In genomic region chr3:115156255-115156654, GRCh38 we compare ENCODE assay signal across 1 cellular context.
TF ChIP-seq lines count a peak whose summit lies in the region.

No MANE protein-coding gene starts in this region.

TF ChIP-seq in K562, 482 proteins besides CTCF, POLR2A, EP300 and RAD21 (continued from another document and continues in another):
- 0 out of 2 replicates have a peak, but pooled peaks have one; percentile 22 for TF ChIP-seq CUX1 (CRISPR knock-in tag; IDR thresholded peaks at IDR 0.05)
- TF ChIP-seq TAF9B (IDR thresholded peaks at IDR 0.05; ENCODE audit: partially characterized antibody) = no peak
- TF ChIP-seq ZNF239 (CRISPR knock-in tag; IDR thresholded peaks at IDR 0.05) = peak; percentile 60; the same call in 1 of the 2 replicates
- TF ChIP-seq PTRF (tag; IDR thresholded peaks at IDR 0.05) = peak; percentile 86
- TF ChIP-seq GTF2A2 (tag; IDR thresholded peaks at IDR 0.05) = 0 out of 2 replicates have a peak, but pooled peaks have one; percentile 38
- no peak for TF ChIP-seq SRSF1 (IDR thresholded peaks at IDR 0.05; ENCODE audit: low read depth, low read length)
- TF ChIP-seq REST (CRISPR knock-in tag; IDR thresholded peaks at IDR 0.05; ENCODE audit: low read depth) = no peak
- no peak for TF ChIP-seq ZNF121 (CRISPR knock-in tag; conservative IDR thresholded peaks at IDR 0.05)
- no peak for TF ChIP-seq TSC22D4 (tag; IDR thresholded peaks at IDR 0.05)
- no peak for TF ChIP-seq FOXJ2 (tag; IDR thresholded peaks at IDR 0.05)
- TF ChIP-seq ZNF41 (CRISPR knock-in tag; conservative IDR thresholded peaks at IDR 0.05) = peak; percentile 76; the same call in 1 of the 2 replicates
- TF ChIP-seq MTA1 (IDR thresholded peaks at IDR 0.05; ENCODE audit: borderline replicate concordance) = no peak
- peak; percentile 89 for TF ChIP-seq ZNF175 (CRISPR knock-in tag; IDR thresholded peaks at IDR 0.05; ENCODE audit: low read depth)
- peak; percentile 84 for TF ChIP-seq SMAD3 (CRISPR knock-in tag; conservative IDR thresholded peaks at IDR 0.05)
- peak; percentile 53; the same call in 1 of the 2 replicates for TF ChIP-seq ZNF592 (IDR thresholded peaks at IDR 0.05)
- TF ChIP-seq, protein P1, sequence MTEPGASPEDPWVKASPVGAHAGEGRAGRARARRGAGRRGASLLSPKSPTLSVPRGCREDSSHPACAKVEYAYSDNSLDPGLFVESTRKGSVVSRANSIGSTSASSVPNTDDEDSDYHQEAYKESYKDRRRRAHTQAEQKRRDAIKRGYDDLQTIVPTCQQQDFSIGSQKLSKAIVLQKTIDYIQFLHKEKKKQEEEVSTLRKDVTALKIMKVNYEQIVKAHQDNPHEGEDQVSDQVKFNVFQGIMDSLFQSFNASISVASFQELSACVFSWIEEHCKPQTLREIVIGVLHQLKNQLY (CRISPR knock-in tag; conservative IDR thresholded peaks at IDR 0.05) = no peak
- TF ChIP-seq, protein P2, sequence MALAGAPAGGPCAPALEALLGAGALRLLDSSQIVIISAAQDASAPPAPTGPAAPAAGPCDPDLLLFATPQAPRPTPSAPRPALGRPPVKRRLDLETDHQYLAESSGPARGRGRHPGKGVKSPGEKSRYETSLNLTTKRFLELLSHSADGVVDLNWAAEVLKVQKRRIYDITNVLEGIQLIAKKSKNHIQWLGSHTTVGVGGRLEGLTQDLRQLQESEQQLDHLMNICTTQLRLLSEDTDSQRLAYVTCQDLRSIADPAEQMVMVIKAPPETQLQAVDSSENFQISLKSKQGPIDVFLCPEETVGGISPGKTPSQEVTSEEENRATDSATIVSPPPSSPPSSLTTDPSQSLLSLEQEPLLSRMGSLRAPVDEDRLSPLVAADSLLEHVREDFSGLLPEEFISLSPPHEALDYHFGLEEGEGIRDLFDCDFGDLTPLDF (CRISPR knock-in tag; IDR thresholded peaks at IDR 0.05) = no peak
- TF ChIP-seq NCOA6 (IDR thresholded peaks at IDR 0.05) = no peak
- TF ChIP-seq ZNF583 (CRISPR knock-in tag; IDR thresholded peaks at IDR 0.05) = 0 out of 2 replicates have a peak, but pooled peaks have one; percentile 27
- no peak for TF ChIP-seq ZNF318 (IDR thresholded peaks at IDR 0.05; ENCODE audit: borderline replicate concordance in 1 of 2, low read depth in 1 of 2)
- TF ChIP-seq BRD4 (IDR thresholded peaks at IDR 0.05) = no peak
- TF ChIP-seq PYGO2 (tag; IDR thresholded peaks at IDR 0.05) = peak; percentile 73; the same call in 1 of the 2 replicates
- TF ChIP-seq BDP1 (IDR thresholded peaks at IDR 0.05; ENCODE audit: insufficient read depth, insufficient read length) = no peak
- TF ChIP-seq ZNF79 (CRISPR knock-in tag; IDR thresholded peaks at IDR 0.05; ENCODE audit: low read depth) = peak; percentile 70; the same call in 1 of the 2 replicates
- TF ChIP-seq, protein P3, sequence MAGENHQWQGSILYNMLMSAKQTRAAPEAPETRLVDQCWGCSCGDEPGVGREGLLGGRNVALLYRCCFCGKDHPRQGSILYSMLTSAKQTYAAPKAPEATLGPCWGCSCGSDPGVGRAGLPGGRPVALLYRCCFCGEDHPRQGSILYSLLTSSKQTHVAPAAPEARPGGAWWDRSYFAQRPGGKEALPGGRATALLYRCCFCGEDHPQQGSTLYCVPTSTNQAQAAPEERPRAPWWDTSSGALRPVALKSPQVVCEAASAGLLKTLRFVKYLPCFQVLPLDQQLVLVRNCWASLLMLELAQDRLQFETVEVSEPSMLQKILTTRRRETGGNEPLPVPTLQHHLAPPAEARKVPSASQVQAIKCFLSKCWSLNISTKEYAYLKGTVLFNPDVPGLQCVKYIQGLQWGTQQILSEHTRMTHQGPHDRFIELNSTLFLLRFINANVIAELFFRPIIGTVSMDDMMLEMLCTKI (IDR thresholded peaks at IDR 0.05; ENCODE audit: partially characterized antibody) = no peak
- TF ChIP-seq XRCC4 (IDR thresholded peaks at IDR 0.05; ENCODE audit: extremely low read depth, insufficient read depth, insufficient read length) = no peak
